15 cellular contexts compared by ENCODE assay signal in the genomic region with DNA sequence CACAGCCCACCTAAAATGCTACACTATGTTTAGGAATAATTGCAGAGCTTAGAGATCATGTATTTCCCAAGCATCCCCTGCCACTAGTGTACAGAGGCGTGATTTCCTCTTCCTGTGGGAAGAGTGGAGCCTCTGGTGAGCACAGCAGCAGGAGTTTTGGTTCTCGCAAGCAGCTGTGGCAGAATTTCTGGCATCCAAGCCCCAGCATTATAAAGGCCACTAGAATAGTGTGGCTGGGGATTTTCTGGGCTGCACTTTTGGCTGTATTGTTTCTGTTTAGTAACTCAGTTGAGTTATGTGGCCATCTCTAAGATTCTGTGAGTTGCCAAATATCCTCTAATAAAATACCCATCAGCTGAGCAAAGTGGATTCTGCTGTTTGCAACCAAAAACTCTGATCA.
"Had no signal": no experiment of that assay in that cellular context is flagged by ENCODE, and none has a peak within 500 bp of the region (broad histone marks: within the 10 kb centered on the region; RNA-seq: fewer than 3 reads in every experiment).

No MANE protein-coding gene starts in this region.

- H3K9me3 ChIP-seq: heart left ventricle, pancreas, tibial artery, vagina had no signal

- H3K4me3 ChIP-seq: heart left ventricle, pancreas, tibial artery, vagina had no signal

- ATAC-seq: activated CD8-positive, alpha-beta T cell treated with anti-CD3 and anti-CD28 coated beads, Interleukin-2, amount 10 ng/mL, durations not matched to agents 7 days and 5 days; effector memory CD8-positive, alpha-beta T cell; heart left ventricle; left ventricle myocardium superior; pancreas; T-cell had no signal

- H3K27ac ChIP-seq: heart left ventricle, pancreas, tibial artery, vagina had no signal

- H3K4me1 ChIP-seq: pancreas, tibial artery had no signal

- H3K27me3 ChIP-seq: heart left ventricle, pancreas, tibial artery, vagina had no signal

- DNase-seq: activated CD4-positive, alpha-beta T cell treated with anti-CD3 and anti-CD28 coated beads for 48 hours; activated CD8-positive, alpha-beta memory T cell treated with anti-CD3 and anti-CD28 coated beads, Interleukin-2, amount 50 U/mL, for 48 hours; activated CD8-positive, alpha-beta T cell treated with anti-CD3 and anti-CD28 coated beads, Interleukin-2, amount 10 ng/mL, durations not matched to agents 7 days and 5 days; activated naive CD4-positive, alpha-beta T cell treated with anti-CD3 and anti-CD28 coated beads for 36 hours; caudate nucleus; effector memory CD8-positive, alpha-beta T cell; heart left ventricle; islet precursor cell; left ventricle myocardium superior; pancreas; stimulated activated CD4-positive, alpha-beta T cell treated with anti-CD3 and anti-CD28 coated beads, Interleukin-4, amount 100 ng/mL, for 4 hours; T-cell; T1000 had no signal

- H3K36me3 ChIP-seq: heart left ventricle, pancreas, tibial artery, vagina had no signal
